Comparison of ENCODE assay signal across 24 cellular contexts in genomic region chrX:3230496-3230895, GRCh38.
"Had no signal": no experiment of that assay in that cellular context is flagged by ENCODE, and none has a peak within 500 bp of the region (broad histone marks: within the 10 kb centered on the region; RNA-seq: fewer than 3 reads in every experiment).

No MANE protein-coding gene starts in this region.

- H3K9me3 Mint-ChIP-seq: effector memory CD8-positive, alpha-beta T cell; memory B cell; nephron; neural progenitor cell; stimulated activated memory B cell treated with anti-CD40 and anti-IgM and Interleukin-4, amounts not matched to agents 10 μg/mL and 1 μg/mL and 100 μg/mL, for 72 hours had no signal

- H3K27ac ChIP-seq: gastrocnemius medialis, neural progenitor cell, prostate gland, skin epidermis, spleen, testis, tibial artery had no signal

- H3K27me3 Mint-ChIP-seq: effector memory CD8-positive, alpha-beta T cell; memory B cell; naive thymus-derived CD4-positive, alpha-beta T cell; stimulated activated memory B cell treated with anti-CD40 and anti-IgM and Interleukin-4, amounts not matched to agents 10 μg/mL and 1 μg/mL and 100 μg/mL, for 72 hours; type B pancreatic cell had no signal

- H3K27me3 ChIP-seq: gastrocnemius medialis, neural progenitor cell, spleen, testis, tibial artery had no signal

- H3K9ac ChIP-seq: neural progenitor cell had no signal

- H2AFZ ChIP-seq: neural progenitor cell had no signal

- H3K9me3 ChIP-seq: gastrocnemius medialis, prostate gland, testis, tibial artery had no signal

- H3K4me3 Mint-ChIP-seq: effector memory CD8-positive, alpha-beta T cell; memory B cell; naive thymus-derived CD4-positive, alpha-beta T cell; nephron; neural progenitor cell; stimulated activated memory B cell treated with anti-CD40 and anti-IgM and Interleukin-4, amounts not matched to agents 10 μg/mL and 1 μg/mL and 100 μg/mL, for 72 hours; type B pancreatic cell had no signal

- ATAC-seq: effector memory CD8-positive, alpha-beta T cell; gastrocnemius medialis; left lobe of liver; naive thymus-derived CD4-positive, alpha-beta T cell; right cardiac atrium; stimulated activated memory B cell treated with anti-CD40 and anti-IgM and Interleukin-4, amounts not matched to agents 10 μg/mL and 1 μg/mL and 100 μg/mL, for 72 hours; stimulated activated naive CD8-positive, alpha-beta T cell treated with anti-CD3 and anti-CD28 coated beads, Interleukin-15, Interleukin-2, amounts not matched to agents 100 U/mL and 50 U/mL, for 24 hours had no signal

- H3K27ac Mint-ChIP-seq: effector memory CD8-positive, alpha-beta T cell; memory B cell; naive thymus-derived CD4-positive, alpha-beta T cell; nephron; neural progenitor cell; stimulated activated memory B cell treated with anti-CD40 and anti-IgM and Interleukin-4, amounts not matched to agents 10 μg/mL and 1 μg/mL and 100 μg/mL, for 72 hours; type B pancreatic cell had no signal

- H3K36me3 Mint-ChIP-seq: memory B cell; naive thymus-derived CD4-positive, alpha-beta T cell; neural progenitor cell; stimulated activated memory B cell treated with anti-CD40 and anti-IgM and Interleukin-4, amounts not matched to agents 10 μg/mL and 1 μg/mL and 100 μg/mL, for 72 hours; type B pancreatic cell had no signal

- DNase-seq: cortex of kidney; effector memory CD8-positive, alpha-beta T cell; foreskin fibroblast; gastrocnemius medialis; head of caudate nucleus; kidney; midbrain; naive thymus-derived CD4-positive, alpha-beta T cell; right cardiac atrium; spleen; stimulated activated CD4-positive, alpha-beta T cell treated with anti-CD3 and anti-CD28 coated beads, Interleukin-4, amount 100 ng/mL, for 4 hours; stimulated activated naive CD8-positive, alpha-beta T cell treated with anti-CD3 and anti-CD28 coated beads, Interleukin-15, Interleukin-2, amounts not matched to agents 100 U/mL and 50 U/mL, for 24 hours; substantia nigra; testis; tibial artery had no signal

- H3K36me3 ChIP-seq: gastrocnemius medialis, neural progenitor cell, prostate gland, spleen, tibial artery had no signal

- H3K4me2 ChIP-seq: neural progenitor cell had no signal

- H3K4me1 ChIP-seq: gastrocnemius medialis, neural progenitor cell, prostate gland, spleen, testis, tibial artery had no signal

- H3K4me3 ChIP-seq: gastrocnemius medialis, lung, neural progenitor cell, prostate gland, skin epidermis, spleen, testis, tibial artery had no signal

- H3K4me1 Mint-ChIP-seq: memory B cell; naive thymus-derived CD4-positive, alpha-beta T cell; neural progenitor cell; stimulated activated memory B cell treated with anti-CD40 and anti-IgM and Interleukin-4, amounts not matched to agents 10 μg/mL and 1 μg/mL and 100 μg/mL, for 72 hours had no signal
